ENCODE assay signal across 8 cellular contexts in the genomic region with DNA sequence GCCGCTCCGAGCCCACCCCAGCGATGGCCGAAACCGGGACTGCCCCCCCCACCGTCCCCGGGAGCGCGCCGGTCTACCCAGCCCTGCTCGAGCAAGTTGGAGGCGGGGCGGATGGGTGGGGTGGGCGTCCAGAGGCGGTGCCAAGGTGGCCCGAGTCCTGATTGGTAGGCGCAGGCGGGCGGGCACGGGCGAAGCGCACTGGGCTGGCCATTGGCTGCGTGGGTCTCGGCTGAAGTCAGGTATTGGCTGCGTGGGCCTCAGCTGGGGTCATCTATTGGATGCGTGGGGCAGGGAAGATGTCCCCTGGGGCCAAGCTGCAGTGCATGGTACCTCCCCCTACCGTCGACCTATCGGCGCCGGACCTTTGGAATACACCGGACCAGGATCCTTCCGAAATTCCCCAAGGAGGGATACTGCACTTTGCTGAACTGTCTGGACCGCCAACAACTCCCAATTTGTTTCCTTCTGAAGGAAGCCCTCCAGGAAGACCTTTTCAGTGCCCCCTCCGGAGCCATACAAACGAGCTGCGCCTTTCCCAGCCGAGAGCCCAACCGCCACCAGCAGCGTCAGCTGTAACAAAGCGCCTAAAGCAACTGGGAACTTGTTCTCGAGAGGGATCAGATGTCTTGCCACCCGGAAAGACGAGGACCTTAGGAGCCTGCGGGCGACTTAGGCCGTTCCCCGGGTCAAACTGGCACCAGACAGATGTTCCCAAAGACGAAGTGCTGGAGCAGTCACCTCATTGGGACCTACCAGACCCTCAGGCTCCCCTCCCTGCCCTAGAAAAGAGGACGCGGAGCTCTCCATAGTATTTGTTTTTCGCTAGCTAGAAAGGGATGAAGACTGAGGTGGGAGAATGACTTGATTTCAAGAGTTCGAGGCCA. TPM values are rescaled to one million over a fixed set of nuclear protein-coding genes. Genes with fewer than 3 reads are reported as not detected.
DNase-seq lines count a peak whose midpoint lies in the region; ATAC-seq and TF ChIP-seq lines count a peak whose summit lies in the region.

A gene with protein sequence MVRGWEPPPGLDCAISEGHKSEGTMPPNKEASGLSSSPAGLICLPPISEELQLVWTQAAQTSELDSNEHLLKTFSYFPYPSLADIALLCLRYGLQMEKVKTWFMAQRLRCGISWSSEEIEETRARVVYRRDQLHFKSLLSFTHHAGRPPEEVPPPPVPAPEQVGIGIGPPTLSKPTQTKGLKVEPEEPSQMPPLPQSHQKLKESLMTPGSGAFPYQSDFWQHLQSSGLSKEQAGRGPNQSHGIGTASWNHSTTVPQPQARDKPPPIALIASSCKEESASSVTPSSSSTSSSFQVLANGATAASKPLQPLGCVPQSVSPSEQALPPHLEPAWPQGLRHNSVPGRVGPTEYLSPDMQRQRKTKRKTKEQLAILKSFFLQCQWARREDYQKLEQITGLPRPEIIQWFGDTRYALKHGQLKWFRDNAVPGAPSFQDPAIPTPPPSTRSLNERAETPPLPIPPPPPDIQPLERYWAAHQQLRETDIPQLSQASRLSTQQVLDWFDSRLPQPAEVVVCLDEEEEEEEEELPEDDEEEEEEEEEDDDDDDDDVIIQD (minus strand): TSS at position 113 of the 884 bp plus-strand sequence. CDS start 180 bp downstream, outside the sequence.

- TF ChIP-seq CTCF in CD14-positive monocyte (IDR thresholded peaks at IDR 0.05): no peak
- TF ChIP-seq CTCF in lower leg skin (IDR thresholded peaks at IDR 0.05): peak in 1 of 3 donors; percentile 70

- peak within 1 kb of the TSS; percentile 98 to 99 for H3K4me3 Mint-ChIP-seq in CD14-positive monocyte

- peaks cover 0 to 2% (median 0%) of the 10 kb centered on the region in 3 donors for H3K27me3 Mint-ChIP-seq in CD14-positive monocyte (ENCODE audit: low read depth in 3 of 3)

- H3K36me3 Mint-ChIP-seq in CD14-positive monocyte: peaks cover 0 to 5% of the 10 kb centered on the region in 2 donors

- TF ChIP-seq POLR2A in lower leg skin (IDR thresholded peaks at IDR 0.05): no peak

- peak within 1 kb of the TSS; percentile 94 to 99 (median 97) for H3K27ac Mint-ChIP-seq in CD14-positive monocyte

- intact Hi-C loops in CD14-positive monocyte (cut with micrococcal nuclease) (loop anchor here (1.0 to 10.0 kb wide), 5 partner anchors 14 to 191 kb away; a partner anchor contains a TSS), lower leg skin (cut with DNase I; ENCODE audit: low total_unique reads) (no loop called here)

- WGBS in lower leg skin, 2 donors: 0 to 2% methylated on average over 28 to 40 of the region's 53 CpGs

- H3K9me3 Mint-ChIP-seq in CD14-positive monocyte: no peaks in the 10 kb centered on the region

- H3K4me3 ChIP-seq in lower leg skin (ENCODE audit: low read depth, poor library complexity, severe bottlenecking): peak within 1 kb of the TSS; percentile 77

- peak; percentile 97 for DNase-seq in CD14-positive monocyte (ENCODE audit: low spot score)
- DNase-seq in NCI-H774 (lab: John Stamatoyannopoulos, UW): peak; percentile 98
- peak; percentile 97 to 98 for DNase-seq in activated CD4-positive, alpha-beta T cell treated with anti-CD3 and anti-CD28 coated beads, Interleukin-2, amount 50 U/mL, for 4 hours
- peak; percentile 94 to 99 for DNase-seq in dermis microvascular lymphatic vessel endothelial cell (ENCODE audit: low read depth in 2 of 2)
- peak; percentile 99 to 100 for DNase-seq in lower leg skin (ENCODE audit: low spot score in 2 of 2)
- peak; percentile 97 to 98 for DNase-seq in stimulated activated CD4-positive, alpha-beta T cell treated with anti-CD3 and anti-CD28 coated beads, Interleukin-4, amount 100 ng/mL, for 48 hours (ENCODE audit: low read depth in 2 of 2)

- ATAC-seq in GM19395 (IDR thresholded peaks at IDR 0.05; ENCODE audit: unreplicated experiment) (peak; percentile 97), HG03565 (IDR thresholded peaks at IDR 0.05; ENCODE audit: unreplicated experiment) (peak; percentile 92)

- H3K4me1 Mint-ChIP-seq in CD14-positive monocyte: peaks cover 24% of the 10 kb centered on the region

RNA-seq across cellular contexts. Expression of the gene that starts here (rescaled TPM):
- polyA plus RNA-seq in CD14-positive monocyte: 1 to 10 TPM; 4.1 to 5.4 TPM
- total RNA-seq in dermis microvascular lymphatic vessel endothelial cell (3.1 and 4.6 TPM in 2 replicates), lower leg skin (1 to 10 TPM; 5.3 to 9.7 (median 8.5) TPM)

Comparison
In these comparisons a context has a peak if more than half of its experiments do, and no peak if none do; other contexts are left out.
1. Peak in every context shown above with its lines: DNase-seq, ATAC-seq and H3K4me3 ChIP-seq.